Comparison of ENCODE assay signal across 8 cellular contexts in the genomic region with DNA sequence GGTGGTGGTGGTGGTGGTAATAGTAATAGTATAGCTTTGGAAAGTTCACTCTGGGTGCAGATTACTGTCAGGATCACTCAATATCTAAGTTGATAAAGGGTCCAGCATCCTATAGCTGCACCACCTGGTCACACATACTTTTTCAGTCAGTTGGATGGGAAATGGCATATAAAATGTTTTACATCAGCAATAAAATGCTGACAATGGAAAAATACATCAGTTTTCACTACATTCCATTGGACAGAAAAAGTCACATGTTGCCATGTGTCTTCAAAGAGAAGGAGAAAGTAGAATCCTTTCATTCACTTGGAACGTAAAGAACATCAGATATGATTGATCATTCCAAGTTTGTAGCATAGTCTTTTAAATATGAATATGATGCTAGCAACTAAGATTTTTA.
"Had no signal": no experiment of that assay in that cellular context is flagged by ENCODE, and none has a peak within 500 bp of the region (broad histone marks: within the 10 kb centered on the region; RNA-seq: fewer than 3 reads in every experiment).

No MANE protein-coding gene starts in this region.

- ATAC-seq: HCT116 had no signal

- DNase-seq: GM23248, GOT3, H7, HFFc6, KG1 had no signal

- H3K36me3 ChIP-seq: HAP-1 had no signal

- H3K27ac ChIP-seq: GM23248, HL-60 had no signal

- H3K4me3 ChIP-seq: GM23248, HAP-1 had no signal

- H3K9me3 ChIP-seq: HAP-1 had no signal

- H2AFZ ChIP-seq: GM23248 had no signal

- H3K9ac ChIP-seq: GM23248 had no signal
